Comparison of ENCODE assay signal across 10 cellular contexts in genomic region chr15:36810656-36811449, GRCh38.
A peak's percentile ranks its signal among the peaks of the same experiment; 100 is the strongest.
DNase-seq lines count a peak whose midpoint lies in the region; ATAC-seq lines count a peak whose summit lies in the region.
"Had no signal": no experiment of that assay in that cellular context is flagged by ENCODE, and none has a peak within 500 bp of the region (broad histone marks: within the 10 kb centered on the region; RNA-seq: fewer than 3 reads in every experiment).

No MANE protein-coding gene starts in this region.

- ATAC-seq in GM21529 (IDR thresholded peaks at IDR 0.05; ENCODE audit: unreplicated experiment) (peak; percentile 57), GM21528 (IDR thresholded peaks at IDR 0.05; ENCODE audit: low FRiP score, unreplicated experiment) (no peak)
- ATAC-seq: activated naive CD4-positive, alpha-beta T cell treated with anti-CD3 and anti-CD28 coated beads, Interleukin-2, amount 50 U/mL, for 72 hours had no signal

- DNase-seq in Daoy (ENCODE audit: low read depth) (peak; percentile 8), NOMO-1 (lab: John Stamatoyannopoulos, UW; ENCODE audit: unreplicated experiment in 2 of 2) (peak; percentile 34 to 75), iPS-NIHi7 (ENCODE audit: extremely low spot score) (peak; percentile 62), SKM-1 treated with dmso at 0.1 percent for 144 hours (lab: John Stamatoyannopoulos, UW; ENCODE audit: unreplicated experiment) (no peak), G401 (ENCODE audit: low spot score) (no peak), mesenteric fat pad (ENCODE audit: low spot score) (no peak)
- DNase-seq: uterus had no signal

- in situ Hi-C loops in G401 (cut with HindIII; ENCODE audit: low sequenced_read_pairs), result no loop called here

Comparison
In these comparisons a context has a peak if more than half of its experiments do, and no peak if none do; other contexts are left out.
1. DNase-seq: peak in Daoy (single experiment), NOMO-1 (2 of 2) and iPS-NIHi7 (single experiment); none in SKM-1 treated with dmso at 0.1 percent for 144 hours (single experiment), G401 (single experiment) and mesenteric fat pad (single experiment).